In the genomic region with DNA sequence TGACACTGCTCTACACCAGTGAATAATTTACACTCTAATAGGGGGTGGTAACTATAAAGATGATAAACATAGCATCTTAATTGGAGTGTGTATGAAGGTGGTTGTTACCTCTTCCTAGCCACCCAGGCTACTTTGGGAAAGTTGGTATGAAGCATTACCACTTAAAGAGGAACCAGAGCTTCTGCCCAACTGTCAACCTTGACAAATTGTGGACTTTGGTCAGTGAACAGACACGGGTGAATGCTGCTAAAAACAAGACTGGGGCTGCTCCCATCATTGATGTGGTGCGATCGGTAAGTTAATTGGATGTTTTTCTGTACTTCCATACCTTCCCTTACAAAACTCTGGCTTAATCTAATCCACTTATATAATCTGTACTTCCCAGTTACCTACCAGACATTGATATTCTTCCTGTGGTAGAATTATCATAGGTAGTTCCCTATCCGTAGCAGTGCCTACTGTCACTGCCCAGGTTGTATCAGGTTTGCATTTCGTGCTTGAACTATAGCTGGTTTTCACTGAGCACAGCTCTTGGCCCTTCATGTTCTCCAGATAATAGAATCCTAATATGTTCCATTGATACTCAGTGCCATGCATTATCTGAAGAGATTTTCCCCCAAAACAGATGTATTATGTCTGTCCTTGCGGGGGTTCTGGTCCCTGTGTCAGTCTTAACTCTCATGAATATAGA, we compare ENCODE assay signal across 11 cellular contexts. TPM values are rescaled to one million over a fixed set of nuclear protein-coding genes. Genes with fewer than 3 reads are reported as not detected.
DNase-seq lines count a peak whose midpoint lies in the region; ATAC-seq and TF ChIP-seq lines count a peak whose summit lies in the region.
"Had no signal": no experiment of that assay in that cellular context is flagged by ENCODE, and none has a peak within 500 bp of the region (broad histone marks: within the 10 kb centered on the region; RNA-seq: fewer than 3 reads in every experiment).

No MANE protein-coding gene starts in this region.

- peak overlapping the region; percentile 98 for H3K27ac ChIP-seq in left ventricle myocardium inferior (replicated peaks)
- H3K27ac ChIP-seq in right cardiac atrium (ENCODE audit: low read length): no peak overlapping the region
- H3K27ac ChIP-seq in upper lobe of right lung: peak overlapping the region; percentile 99
- H3K27ac ChIP-seq in thyroid gland: peak overlapping the region in 1 of 3 donors; percentile 87

- no peaks in the 10 kb centered on the region for H3K9me3 ChIP-seq in left ventricle myocardium inferior (replicated peaks)
- no peaks in the 10 kb centered on the region for H3K9me3 ChIP-seq in right cardiac atrium (ENCODE audit: control insufficient read depth, low read length)
- H3K9me3 ChIP-seq in iPS-18c (ENCODE audit: control insufficient read depth, insufficient read depth, low read length): no peaks in the 10 kb centered on the region
- no peaks in the 10 kb centered on the region for H3K9me3 ChIP-seq in upper lobe of right lung
- no peaks in the 10 kb centered on the region for H3K9me3 ChIP-seq in thyroid gland
- H3K9me3 ChIP-seq in mucosa of descending colon: no peaks in the 10 kb centered on the region

- peak overlapping the region; percentile 97 to 99 for H3K27ac Mint-ChIP-seq in activated naive CD4-positive, alpha-beta T cell treated with anti-CD3 and anti-CD28 coated beads, Interleukin-2, amount 50 U/mL, for 72 hours

- TF ChIP-seq POLR2A in thyroid gland (IDR thresholded peaks at IDR 0.05): no peak

- H3K4me1 ChIP-seq in left ventricle myocardium inferior (peaks cover 60% of the 10 kb centered on the region), right cardiac atrium (ENCODE audit: control insufficient read depth, insufficient read depth, low read length) (peaks cover 4% of the 10 kb centered on the region), upper lobe of right lung (peaks cover 36% of the 10 kb centered on the region), thyroid gland (peaks cover 30 to 47% of the 10 kb centered on the region in 2 donors), mucosa of descending colon (ENCODE audit: low read depth) (peaks cover 30% of the 10 kb centered on the region)

- H3K36me3 Mint-ChIP-seq in activated naive CD4-positive, alpha-beta T cell treated with anti-CD3 and anti-CD28 coated beads, Interleukin-2, amount 50 U/mL, for 72 hours: peaks cover 73 to 74% of the 10 kb centered on the region in 2 donors

- peaks cover 5 to 6% of the 10 kb centered on the region in 2 donors for H3K9me3 Mint-ChIP-seq in activated naive CD4-positive, alpha-beta T cell treated with anti-CD3 and anti-CD28 coated beads, Interleukin-2, amount 50 U/mL, for 72 hours

- no peak for ATAC-seq in right cardiac atrium
- no peak for ATAC-seq in activated naive CD4-positive, alpha-beta T cell treated with anti-CD3 and anti-CD28 coated beads, Interleukin-2, amount 50 U/mL, for 72 hours
- no peak for ATAC-seq in upper lobe of right lung
- ATAC-seq in mucosa of descending colon: no peak

- intact Hi-C loops in left ventricle myocardium inferior (cut with micrococcal nuclease): loop anchor here (5.0 kb wide), 2 partner anchors 128 to 278 kb away; partner anchors contain the start of gene TMEM9B
- intact Hi-C loops in right cardiac atrium (cut with DNase I): loop anchor here in 2 of 4 donors (5.0 kb wide), 2 partner anchors 123 to 278 kb away; partner anchors contain the start of gene TMEM9B (in 1 of the 2)
- intact Hi-C loops in upper lobe of right lung (cut with DNase I): no loop called here
- intact Hi-C loops in thyroid gland (cut with DNase I): no loop called here
- intact Hi-C loops in mucosa of descending colon (cut with DNase I, micrococcal nuclease): loop anchor here in 1 of 2 donors (5.0 kb wide), 1 partner anchor 123 kb away; no protein-coding TSS in a partner anchor

- no peaks in the 10 kb centered on the region for H3K27me3 ChIP-seq in left ventricle myocardium inferior (ENCODE audit: low read depth)
- H3K27me3 ChIP-seq in right cardiac atrium (ENCODE audit: control insufficient read depth, insufficient read depth): no peaks in the 10 kb centered on the region
- no peaks in the 10 kb centered on the region for H3K27me3 ChIP-seq in upper lobe of right lung
- H3K27me3 ChIP-seq in thyroid gland: no peaks in the 10 kb centered on the region

- no peak for DNase-seq in left ventricle myocardium inferior
- DNase-seq in right cardiac atrium: no peak
- DNase-seq in activated naive CD4-positive, alpha-beta T cell treated with anti-CD3 and anti-CD28 coated beads, Interleukin-2, amount 50 U/mL, for 72 hours (ENCODE audit: low spot score in 2 of 2): peak in 1 of 2 donors; percentile 4
- no peak for DNase-seq in upper lobe of right lung
- no peak for DNase-seq in thyroid gland
- DNase-seq in occipital lobe (lab: John Stamatoyannopoulos, UW): no peak
- no peak for DNase-seq in mucosa of descending colon
- DNase-seq: activated CD4-positive, alpha-beta T cell treated with anti-CD3 and anti-CD28 coated beads for 48 hours; DMS79 treated with DMSO at 0.1 percent for 48 hours; NCI-H1092 treated with DMSO at 0.1 percent for 48 hours had no signal

- H3K4me3 ChIP-seq in left ventricle myocardium inferior (peak overlapping the region; percentile 95), right cardiac atrium (ENCODE audit: low read length) (no peak overlapping the region), iPS-18c (ENCODE audit: insufficient read depth, low read depth, low read length) (peak overlapping the region; percentile 90; the same call in 1 of the 2 replicates), upper lobe of right lung (peak overlapping the region; percentile 98), thyroid gland (replicated peaks in 1 of 3) (no peak overlapping the region), mucosa of descending colon (no peak overlapping the region)

- TF ChIP-seq CTCF in left ventricle myocardium inferior (IDR thresholded peaks at IDR 0.05; ENCODE audit: borderline replicate concordance): no peak
- TF ChIP-seq CTCF in upper lobe of right lung (IDR thresholded peaks at IDR 0.05): no peak
- TF ChIP-seq CTCF in thyroid gland (IDR thresholded peaks at IDR 0.05): no peak
- no peak for TF ChIP-seq CTCF in mucosa of descending colon (IDR thresholded peaks at IDR 0.05)

- peaks cover 38% of the 10 kb centered on the region for H3K36me3 ChIP-seq in left ventricle myocardium inferior
- peaks cover 34% of the 10 kb centered on the region for H3K36me3 ChIP-seq in upper lobe of right lung
- peaks cover 16 to 26% of the 10 kb centered on the region in 2 donors for H3K36me3 ChIP-seq in thyroid gland
- H3K36me3 ChIP-seq in mucosa of descending colon (ENCODE audit: low read depth): no peaks in the 10 kb centered on the region

- WGBS in right cardiac atrium: 85% methylated on average over 6 of the region's 6 CpGs
- 89 to 90% methylated on average over 6 of the region's 6 CpGs for WGBS in thyroid gland, 2 donors

RNA-seq across cellular contexts. Expression of gene RPL27A, which starts 2.2 kb away (rescaled TPM):
- total RNA-seq in left ventricle myocardium inferior (597 TPM), right cardiac atrium (100 to 1,000 TPM; 519 to 805 (median 620) TPM), upper lobe of right lung (835 TPM), thyroid gland (1,000 to 10,000 TPM; 1,071 to 3,396 (median 1,647) TPM), occipital lobe (762 TPM), mucosa of descending colon (100 to 1,000 TPM; 634 to 807 (median 704) TPM)
- polyA plus RNA-seq in right cardiac atrium: 1,811 TPM
- total RNA-seq in activated naive CD4-positive, alpha-beta T cell treated with anti-CD3 and anti-CD28 coated beads, Interleukin-2, amount 50 U/mL, for 72 hours: 1,000 to 10,000 TPM; 1,341 to 1,591 TPM

RNA-seq across cellular contexts. Expression of gene TRIM66, which starts 2.3 kb away (rescaled TPM):
- total RNA-seq in left ventricle myocardium inferior (4.1 TPM), right cardiac atrium (1 to 10 TPM; 2.0 to 3.6 (median 2.9) TPM), upper lobe of right lung (15.0 TPM), thyroid gland (10 to 100 TPM in 1 of 4 donors, 1 to 10 TPM in 3; 7.7 to 48.5 (median 9.4) TPM), occipital lobe (0.62 TPM), mucosa of descending colon (10 to 100 TPM in 2 of 3 donors, 1 to 10 TPM in 1; 9.6 to 21.3 (median 15.9) TPM)
- polyA plus RNA-seq in right cardiac atrium: 1.6 TPM
- 10 to 100 TPM; 16.2 to 25.3 TPM for total RNA-seq in activated naive CD4-positive, alpha-beta T cell treated with anti-CD3 and anti-CD28 coated beads, Interleukin-2, amount 50 U/mL, for 72 hours

Comparison
In these comparisons a context has a peak if more than half of its experiments do, and no peak if none do; other contexts are left out.
1. H3K4me3 ChIP-seq: peak in left ventricle myocardium inferior (single experiment), iPS-18c (single experiment) and upper lobe of right lung (single experiment); none in right cardiac atrium (single experiment), thyroid gland (0 of 3) and mucosa of descending colon (single experiment).